13 cellular contexts compared by ENCODE assay signal in the genomic region with DNA sequence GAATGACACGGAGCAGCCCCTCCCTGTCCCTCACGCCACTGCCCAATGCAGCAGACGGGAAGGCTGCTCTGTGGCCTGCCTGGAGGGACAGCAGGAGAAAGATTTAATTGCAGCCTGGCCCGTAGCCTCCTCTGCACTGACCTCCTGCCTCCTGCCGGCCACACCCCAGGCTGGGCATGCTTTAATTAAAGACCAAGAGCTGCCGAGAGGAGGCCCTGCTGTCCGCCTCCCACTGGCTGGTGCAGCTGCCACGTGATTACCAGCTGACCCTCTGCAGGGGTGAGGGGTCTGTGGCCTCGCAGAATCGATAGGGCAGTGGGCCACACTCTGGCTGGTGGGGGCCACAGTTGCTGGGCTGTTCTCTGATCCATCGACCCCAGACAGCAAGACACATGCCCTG.
"Had no signal": no experiment of that assay in that cellular context is flagged by ENCODE, and none has a peak within 500 bp of the region (broad histone marks: within the 10 kb centered on the region; RNA-seq: fewer than 3 reads in every experiment).

No MANE protein-coding gene starts in this region.

- H3K27ac ChIP-seq: body of pancreas, pancreas, skin epidermis, tibial artery had no signal

- H3K4me3 ChIP-seq: body of pancreas, pancreas, skin epidermis, tibial artery had no signal

- H3K27ac Mint-ChIP-seq: activated naive CD4-positive, alpha-beta T cell treated with anti-CD3 and anti-CD28 coated beads, Interleukin-2, amount 50 U/mL, for 72 hours; effector memory CD8-positive, alpha-beta T cell; natural killer cell had no signal

- H3K27me3 ChIP-seq: body of pancreas, pancreas had no signal

- H3K36me3 ChIP-seq: pancreas, tibial artery had no signal

- H3K4me3 Mint-ChIP-seq: effector memory CD8-positive, alpha-beta T cell; natural killer cell had no signal

- H3K4me1 Mint-ChIP-seq: natural killer cell had no signal

- H3K36me3 Mint-ChIP-seq: activated naive CD4-positive, alpha-beta T cell treated with anti-CD3 and anti-CD28 coated beads, Interleukin-2, amount 50 U/mL, for 72 hours; natural killer cell had no signal

- H3K9me3 Mint-ChIP-seq: activated naive CD4-positive, alpha-beta T cell treated with anti-CD3 and anti-CD28 coated beads, Interleukin-2, amount 50 U/mL, for 72 hours; effector memory CD8-positive, alpha-beta T cell; natural killer cell had no signal

- H3K4me1 ChIP-seq: pancreas had no signal

- DNase-seq: activated CD4-positive, alpha-beta T cell treated with anti-CD3 and anti-CD28 coated beads, Interleukin-2, amount 50 U/mL, for 4 hours; activated CD4-positive, CD25-positive, alpha-beta regulatory T cell treated with anti-CD3 and anti-CD28 coated beads, Interleukin-2, amount 50 U/mL, for 72 hours; activated effector memory CD4-positive, alpha-beta T cell treated with Interleukin-2 at 50 U/mL for 16 hours; activated T-cell treated with anti-CD3 and anti-CD28 coated beads, Interleukin-2, amount 50 U/mL, for 1 hour; amniotic stem cell; body of pancreas; central memory CD4-positive, alpha-beta T cell; effector memory CD8-positive, alpha-beta T cell; natural killer cell; tibial artery had no signal

- H3K9me3 ChIP-seq: body of pancreas, pancreas, tibial artery had no signal

- ATAC-seq: activated naive CD4-positive, alpha-beta T cell treated with anti-CD3 and anti-CD28 coated beads, Interleukin-2, amount 50 U/mL, for 72 hours; body of pancreas; effector memory CD8-positive, alpha-beta T cell; natural killer cell; pancreas had no signal
